ENCODE assay signal across 1 cellular context in the genomic region with DNA sequence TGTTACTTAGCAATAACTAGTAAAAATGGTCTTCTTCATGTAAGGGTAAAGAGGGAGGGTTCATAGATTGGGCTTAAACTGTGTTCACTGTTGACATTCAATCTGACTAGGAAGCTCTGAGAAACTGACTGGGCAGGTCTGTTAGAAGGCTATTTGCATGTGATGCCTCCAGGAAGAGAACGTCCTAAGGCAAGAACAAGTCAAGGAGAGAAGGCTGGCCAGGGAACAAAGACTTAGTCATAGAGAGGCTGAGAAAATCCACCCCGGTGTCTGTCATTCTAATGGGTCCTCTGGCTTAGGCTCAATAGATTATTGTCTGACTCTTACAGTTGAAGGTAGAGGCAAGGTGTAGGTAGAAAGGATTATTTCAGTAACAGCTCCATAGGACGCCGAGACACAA.
TF ChIP-seq lines count a peak whose summit lies in the region.

No MANE protein-coding gene starts in this region.

TF ChIP-seq in IMR-90, 13 proteins besides CTCF, POLR2A, EP300 and RAD21:
- TF ChIP-seq SMC3 (IDR thresholded peaks at IDR 0.05; ENCODE audit: low read depth, low read length) (no peak), NFE2L2 (IDR thresholded peaks at IDR 0.05; ENCODE audit: low read depth, low read length) (no peak), MAZ (IDR thresholded peaks at IDR 0.05; ENCODE audit: borderline replicate concordance, low read depth, low read length) (no peak), CHD1 (IDR thresholded peaks at IDR 0.05; ENCODE audit: low read depth, low read length) (no peak), RCOR1 (IDR thresholded peaks at IDR 0.05; ENCODE audit: insufficient replicate concordance, low read length) (no peak), RFX5 (IDR thresholded peaks at IDR 0.05; ENCODE audit: low read depth, low read length) (no peak)
- TF ChIP-seq, protein P1, sequence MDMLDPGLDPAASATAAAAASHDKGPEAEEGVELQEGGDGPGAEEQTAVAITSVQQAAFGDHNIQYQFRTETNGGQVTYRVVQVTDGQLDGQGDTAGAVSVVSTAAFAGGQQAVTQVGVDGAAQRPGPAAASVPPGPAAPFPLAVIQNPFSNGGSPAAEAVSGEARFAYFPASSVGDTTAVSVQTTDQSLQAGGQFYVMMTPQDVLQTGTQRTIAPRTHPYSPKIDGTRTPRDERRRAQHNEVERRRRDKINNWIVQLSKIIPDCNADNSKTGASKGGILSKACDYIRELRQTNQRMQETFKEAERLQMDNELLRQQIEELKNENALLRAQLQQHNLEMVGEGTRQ (IDR thresholded peaks at IDR 0.05; ENCODE audit: low read depth, low read length) = no peak
- TF ChIP-seq, protein P2, sequence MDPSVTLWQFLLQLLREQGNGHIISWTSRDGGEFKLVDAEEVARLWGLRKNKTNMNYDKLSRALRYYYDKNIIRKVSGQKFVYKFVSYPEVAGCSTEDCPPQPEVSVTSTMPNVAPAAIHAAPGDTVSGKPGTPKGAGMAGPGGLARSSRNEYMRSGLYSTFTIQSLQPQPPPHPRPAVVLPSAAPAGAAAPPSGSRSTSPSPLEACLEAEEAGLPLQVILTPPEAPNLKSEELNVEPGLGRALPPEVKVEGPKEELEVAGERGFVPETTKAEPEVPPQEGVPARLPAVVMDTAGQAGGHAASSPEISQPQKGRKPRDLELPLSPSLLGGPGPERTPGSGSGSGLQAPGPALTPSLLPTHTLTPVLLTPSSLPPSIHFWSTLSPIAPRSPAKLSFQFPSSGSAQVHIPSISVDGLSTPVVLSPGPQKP (IDR thresholded peaks at IDR 0.05; ENCODE audit: borderline replicate concordance, low read depth, low read length) = no peak
